2 cellular contexts compared by ENCODE assay signal in the genomic region with DNA sequence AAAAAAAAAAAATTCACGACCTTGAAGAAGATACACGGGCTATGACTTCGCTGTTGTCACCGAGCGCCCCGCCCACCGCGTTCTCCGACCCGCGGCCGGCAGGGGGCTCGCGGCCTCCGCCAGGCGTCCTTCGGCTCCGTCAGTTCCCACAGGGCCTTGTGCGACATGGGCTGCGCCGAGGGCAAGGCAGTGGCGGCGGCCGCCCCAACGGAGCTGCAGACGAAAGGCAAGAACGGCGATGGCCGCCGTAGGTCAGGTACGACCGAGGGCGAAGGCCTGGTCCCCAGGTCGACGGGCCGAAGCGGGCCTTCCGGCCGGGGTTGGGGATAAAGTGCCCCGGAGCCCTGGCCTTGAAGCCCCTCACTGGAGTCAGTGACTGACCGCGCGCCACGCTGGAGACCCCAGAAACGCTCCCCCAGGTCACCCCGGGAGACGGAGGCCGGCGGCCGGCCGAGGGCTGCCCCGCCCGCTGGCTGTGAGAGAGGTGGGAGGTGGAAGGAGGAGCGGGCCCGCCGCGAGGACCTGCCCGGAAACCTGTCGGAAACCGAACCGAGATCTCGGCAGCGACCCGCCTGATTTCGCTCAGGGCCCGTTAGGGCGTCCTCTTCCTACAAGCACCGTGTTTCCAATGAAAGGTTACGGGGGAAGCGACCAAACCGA.
TF ChIP-seq lines count a peak whose summit lies in the region.

A gene (plus strand): TSS at position 142 of the 660 bp plus-strand sequence. CDS start 24 bp downstream, at position 166.

TF ChIP-seq in SK-N-SH, 30 proteins besides CTCF, POLR2A, EP300 and RAD21 (continued from another document):
- TF ChIP-seq, protein P1, sequence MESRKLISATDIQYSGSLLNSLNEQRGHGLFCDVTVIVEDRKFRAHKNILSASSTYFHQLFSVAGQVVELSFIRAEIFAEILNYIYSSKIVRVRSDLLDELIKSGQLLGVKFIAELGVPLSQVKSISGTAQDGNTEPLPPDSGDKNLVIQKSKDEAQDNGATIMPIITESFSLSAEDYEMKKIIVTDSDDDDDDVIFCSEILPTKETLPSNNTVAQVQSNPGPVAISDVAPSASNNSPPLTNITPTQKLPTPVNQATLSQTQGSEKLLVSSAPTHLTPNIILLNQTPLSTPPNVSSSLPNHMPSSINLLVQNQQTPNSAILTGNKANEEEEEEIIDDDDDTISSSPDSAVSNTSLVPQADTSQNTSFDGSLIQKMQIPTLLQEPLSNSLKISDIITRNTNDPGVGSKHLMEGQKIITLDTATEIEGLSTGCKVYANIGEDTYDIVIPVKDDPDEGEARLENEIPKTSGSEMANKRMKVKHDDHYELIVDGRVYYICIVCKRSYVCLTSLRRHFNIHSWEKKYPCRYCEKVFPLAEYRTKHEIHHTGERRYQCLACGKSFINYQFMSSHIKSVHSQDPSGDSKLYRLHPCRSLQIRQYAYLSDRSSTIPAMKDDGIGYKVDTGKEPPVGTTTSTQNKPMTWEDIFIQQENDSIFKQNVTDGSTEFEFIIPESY (IDR thresholded peaks at IDR 0.05; ENCODE audit: borderline replicate concordance, low read depth) = no peak
- TF ChIP-seq MEF2A (IDR thresholded peaks at IDR 0.05; ENCODE audit: borderline replicate concordance, low read depth) (no peak), RXRA (IDR thresholded peaks at IDR 0.05; ENCODE audit: borderline replicate concordance, low read depth) (no peak), FOSL2 (IDR thresholded peaks at IDR 0.05; ENCODE audit: borderline replicate concordance, low read depth) (no peak), TAF1 (IDR thresholded peaks at IDR 0.05; ENCODE audit: borderline replicate concordance, low read depth, low read length) (no peak), GABPA (IDR thresholded peaks at IDR 0.05; ENCODE audit: low read depth) (no peak), SIN3A (IDR thresholded peaks at IDR 0.05; ENCODE audit: borderline replicate concordance, low read depth, low read length) (no peak), GATA2 (CRISPR knock-in tag; IDR thresholded peaks at IDR 0.05) (no peak)
- TF ChIP-seq, protein P2, sequence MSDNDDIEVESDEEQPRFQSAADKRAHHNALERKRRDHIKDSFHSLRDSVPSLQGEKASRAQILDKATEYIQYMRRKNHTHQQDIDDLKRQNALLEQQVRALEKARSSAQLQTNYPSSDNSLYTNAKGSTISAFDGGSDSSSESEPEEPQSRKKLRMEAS (IDR thresholded peaks at IDR 0.05; ENCODE audit: low read depth) = no peak

TF ChIP-seq in SK-N-SH treated with all-trans-retinoic acid at 6 μM for 48 hours, 23 proteins besides CTCF, POLR2A, EP300 and RAD21 (continued from another document):
- TF ChIP-seq, protein P3, sequence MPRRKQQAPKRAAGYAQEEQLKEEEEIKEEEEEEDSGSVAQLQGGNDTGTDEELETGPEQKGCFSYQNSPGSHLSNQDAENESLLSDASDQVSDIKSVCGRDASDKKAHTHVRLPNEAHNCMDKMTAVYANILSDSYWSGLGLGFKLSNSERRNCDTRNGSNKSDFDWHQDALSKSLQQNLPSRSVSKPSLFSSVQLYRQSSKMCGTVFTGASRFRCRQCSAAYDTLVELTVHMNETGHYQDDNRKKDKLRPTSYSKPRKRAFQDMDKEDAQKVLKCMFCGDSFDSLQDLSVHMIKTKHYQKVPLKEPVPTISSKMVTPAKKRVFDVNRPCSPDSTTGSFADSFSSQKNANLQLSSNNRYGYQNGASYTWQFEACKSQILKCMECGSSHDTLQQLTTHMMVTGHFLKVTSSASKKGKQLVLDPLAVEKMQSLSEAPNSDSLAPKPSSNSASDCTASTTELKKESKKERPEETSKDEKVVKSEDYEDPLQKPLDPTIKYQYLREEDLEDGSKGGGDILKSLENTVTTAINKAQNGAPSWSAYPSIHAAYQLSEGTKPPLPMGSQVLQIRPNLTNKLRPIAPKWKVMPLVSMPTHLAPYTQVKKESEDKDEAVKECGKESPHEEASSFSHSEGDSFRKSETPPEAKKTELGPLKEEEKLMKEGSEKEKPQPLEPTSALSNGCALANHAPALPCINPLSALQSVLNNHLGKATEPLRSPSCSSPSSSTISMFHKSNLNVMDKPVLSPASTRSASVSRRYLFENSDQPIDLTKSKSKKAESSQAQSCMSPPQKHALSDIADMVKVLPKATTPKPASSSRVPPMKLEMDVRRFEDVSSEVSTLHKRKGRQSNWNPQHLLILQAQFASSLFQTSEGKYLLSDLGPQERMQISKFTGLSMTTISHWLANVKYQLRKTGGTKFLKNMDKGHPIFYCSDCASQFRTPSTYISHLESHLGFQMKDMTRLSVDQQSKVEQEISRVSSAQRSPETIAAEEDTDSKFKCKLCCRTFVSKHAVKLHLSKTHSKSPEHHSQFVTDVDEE (CRISPR knock-in tag; IDR thresholded peaks at IDR 0.05) = no peak
- TF ChIP-seq ZC3H10 (CRISPR knock-in tag; IDR thresholded peaks at IDR 0.05) = no peak
- no peak for TF ChIP-seq OSR1 (CRISPR knock-in tag; IDR thresholded peaks at IDR 0.05)
- TF ChIP-seq SNAI2 (CRISPR knock-in tag; IDR thresholded peaks at IDR 0.05) = no peak
- TF ChIP-seq ZNF70 (CRISPR knock-in tag; IDR thresholded peaks at IDR 0.05) = no peak
- no peak for TF ChIP-seq CSDC2 (CRISPR knock-in tag; IDR thresholded peaks at IDR 0.05)
- TF ChIP-seq, protein P4, sequence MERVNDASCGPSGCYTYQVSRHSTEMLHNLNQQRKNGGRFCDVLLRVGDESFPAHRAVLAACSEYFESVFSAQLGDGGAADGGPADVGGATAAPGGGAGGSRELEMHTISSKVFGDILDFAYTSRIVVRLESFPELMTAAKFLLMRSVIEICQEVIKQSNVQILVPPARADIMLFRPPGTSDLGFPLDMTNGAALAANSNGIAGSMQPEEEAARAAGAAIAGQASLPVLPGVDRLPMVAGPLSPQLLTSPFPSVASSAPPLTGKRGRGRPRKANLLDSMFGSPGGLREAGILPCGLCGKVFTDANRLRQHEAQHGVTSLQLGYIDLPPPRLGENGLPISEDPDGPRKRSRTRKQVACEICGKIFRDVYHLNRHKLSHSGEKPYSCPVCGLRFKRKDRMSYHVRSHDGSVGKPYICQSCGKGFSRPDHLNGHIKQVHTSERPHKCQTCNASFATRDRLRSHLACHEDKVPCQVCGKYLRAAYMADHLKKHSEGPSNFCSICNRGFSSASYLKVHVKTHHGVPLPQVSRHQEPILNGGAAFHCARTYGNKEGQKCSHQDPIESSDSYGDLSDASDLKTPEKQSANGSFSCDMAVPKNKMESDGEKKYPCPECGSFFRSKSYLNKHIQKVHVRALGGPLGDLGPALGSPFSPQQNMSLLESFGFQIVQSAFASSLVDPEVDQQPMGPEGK (CRISPR knock-in tag; IDR thresholded peaks at IDR 0.05; ENCODE audit: borderline replicate concordance) = no peak
- no peak for TF ChIP-seq GLIS3 (CRISPR knock-in tag; IDR thresholded peaks at IDR 0.05)
- no peak for TF ChIP-seq ESRRG (CRISPR knock-in tag; IDR thresholded peaks at IDR 0.05)
- TF ChIP-seq ARNTL (CRISPR knock-in tag; IDR thresholded peaks at IDR 0.05; ENCODE audit: borderline replicate concordance, low read depth) = no peak
- TF ChIP-seq RARB (CRISPR knock-in tag; IDR thresholded peaks at IDR 0.05) = no peak
